In the genomic region with DNA sequence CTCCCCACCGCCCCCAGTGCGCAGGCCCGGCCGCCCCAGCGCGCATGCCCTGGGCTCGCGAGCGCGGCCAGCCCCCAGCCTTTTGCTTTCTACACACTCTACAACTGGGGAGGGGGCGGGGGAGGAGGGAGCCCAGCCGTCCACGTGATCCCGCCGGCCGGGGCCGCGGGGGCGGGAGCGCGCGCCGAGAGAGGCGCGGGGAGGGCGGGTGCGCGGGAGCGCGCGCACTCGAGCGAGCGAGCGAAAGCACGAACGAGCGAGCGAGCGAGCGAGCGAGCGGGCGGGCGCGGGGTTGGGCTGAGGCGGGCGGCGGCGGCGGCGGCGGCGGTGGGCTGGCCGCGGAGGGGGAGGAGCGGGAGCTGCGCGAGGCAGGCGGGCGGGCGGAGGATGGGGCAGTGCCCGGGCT, we compare ENCODE assay signal across 8 cellular contexts. TPM values are rescaled to one million over a fixed set of nuclear protein-coding genes. Genes with fewer than 3 reads are reported as not detected.
DNase-seq lines count a peak whose midpoint lies in the region; ATAC-seq and TF ChIP-seq lines count a peak whose summit lies in the region.

AUTS2 (plus strand) TSS at position 395 of the 406 bp plus-strand sequence. CDS start 1,179 bp downstream, outside the sequence.

- H3K9ac ChIP-seq in colonic mucosa (ENCODE audit: low read depth in 2 of 2, low read length in 2 of 2): peak within 1 kb of the TSS; percentile 14 to 60

- peaks cover 36% of the 10 kb centered on the region for H3K27me3 ChIP-seq in colonic mucosa

- intact Hi-C loops in colonic mucosa (cut with DNase I): no loop called here

- TF ChIP-seq CTCF in WI38 (IDR thresholded peaks at IDR 0.05; ENCODE audit: low read depth, low read length) (no peak), colonic mucosa (IDR thresholded peaks at IDR 0.05) (no peak)

- no peaks in the 10 kb centered on the region for H3K36me3 ChIP-seq in colonic mucosa

- no peaks in the 10 kb centered on the region for H3K4me1 ChIP-seq in colonic mucosa

- ATAC-seq in HG02588 (IDR thresholded peaks at IDR 0.05; ENCODE audit: unreplicated experiment): peak; percentile 51
- no peak for ATAC-seq in GM18520 (IDR thresholded peaks at IDR 0.05; ENCODE audit: unreplicated experiment)

- peak within 1 kb of the TSS; percentile 36 for H3K27ac ChIP-seq in colonic mucosa

- peak; percentile 96 for DNase-seq in NCI-H146 (lab: John Stamatoyannopoulos, UW)
- peak; percentile 57 for DNase-seq in colonic mucosa
- peak; percentile 72 for DNase-seq in kidney tubule cell (ENCODE audit: low spot score)
- peak; percentile 6 to 18 for DNase-seq in stimulated activated CD4-positive, alpha-beta T cell treated with anti-CD3 and anti-CD28 coated beads, Interleukin-12 subunit alpha, Interleukin-12 subunit beta, amount 100 ng/mL, for 24 hours (ENCODE audit: low read depth in 2 of 2)

- H3K9me3 ChIP-seq in colonic mucosa: no peaks in the 10 kb centered on the region

- H3K4me3 ChIP-seq in GM08714 (ENCODE audit: low read length): peak within 1 kb of the TSS; percentile 77
- peak within 1 kb of the TSS; percentile 62 for H3K4me3 ChIP-seq in WI38 (ENCODE audit: low read depth, low read length)
- peak within 1 kb of the TSS; percentile 50 for H3K4me3 ChIP-seq in colonic mucosa

RNA-seq across cellular contexts. Expression of gene AUTS2, which starts in this region (rescaled TPM):
- total RNA-seq in colonic mucosa: 10 to 100 TPM; 39.8 to 42.3 TPM

Comparison
In these comparisons a context has a peak if more than half of its experiments do, and no peak if none do; other contexts are left out.
1. DNase-seq: peak in every context shown above with its lines; median percentile 96 in NCI-H146; 72 in kidney tubule cell; 57 in colonic mucosa; 12 in stimulated activated CD4-positive, alpha-beta T cell treated with anti-CD3 and anti-CD28 coated beads, Interleukin-12 subunit alpha, Interleukin-12 subunit beta, amount 100 ng/mL, for 24 hours.